ENCODE assay signal across 8 cellular contexts in genomic region chr2:126657636-126658315, GRCh38. TPM values are rescaled to one million over a fixed set of nuclear protein-coding genes. Genes with fewer than 3 reads are reported as not detected.
DNase-seq lines count a peak whose midpoint lies in the region; ATAC-seq and TF ChIP-seq lines count a peak whose summit lies in the region.

No MANE protein-coding gene starts in this region.

- H3K4me3 ChIP-seq in AG04450 (ENCODE audit: low read depth, low read length): peak overlapping the region; percentile 88
- peak overlapping the region; percentile 92 for H3K4me3 ChIP-seq in adipocyte (ENCODE audit: low read length)
- H3K4me3 ChIP-seq in right cardiac atrium (ENCODE audit: low read length): peak overlapping the region; percentile 89
- peak overlapping the region; percentile 65 to 93 (median 80) for H3K4me3 ChIP-seq in gastrocnemius medialis

- H3K4me1 ChIP-seq in adipocyte (ENCODE audit: control insufficient read depth, insufficient read depth, low read length): peaks cover 54% of the 10 kb centered on the region
- H3K4me1 ChIP-seq in right cardiac atrium (ENCODE audit: control insufficient read depth, insufficient read depth, low read length): peaks cover 22% of the 10 kb centered on the region
- peaks cover 63 to 70% of the 10 kb centered on the region in 2 donors for H3K4me1 ChIP-seq in gastrocnemius medialis

- TF ChIP-seq POLR2A in gastrocnemius medialis (IDR thresholded peaks at IDR 0.05): peak; percentile 71 to 72

- H3K36me3 ChIP-seq in adipocyte (ENCODE audit: control insufficient read depth, insufficient read depth, low read length, severe bottlenecking) (no peaks in the 10 kb centered on the region), gastrocnemius medialis (no peaks in the 10 kb centered on the region)

- intact Hi-C loops in right cardiac atrium (cut with DNase I): no loop called here
- intact Hi-C loops in gastrocnemius medialis (cut with DNase I; ENCODE audit: low total_unique reads): loop anchor here (10.0 kb wide), 1 partner anchor 757 kb away; the partner anchor contains the start of gene PROC

- no peaks in the 10 kb centered on the region; the same call in 1 of the 2 replicates for H3K9me3 ChIP-seq in AG04450 (ENCODE audit: control insufficient read depth, insufficient read depth, low read length)
- H3K9me3 ChIP-seq in adipocyte (ENCODE audit: control insufficient read depth, low read length): no peaks in the 10 kb centered on the region
- H3K9me3 ChIP-seq in right cardiac atrium (ENCODE audit: control insufficient read depth, low read length): no peaks in the 10 kb centered on the region
- H3K9me3 ChIP-seq in gastrocnemius medialis: no peaks in the 10 kb centered on the region

- in situ Hi-C loops in SK-MEL-5 (cut with HindIII; ENCODE audit: low pct_unique_long_range_greater_than_20kb, low sequenced_read_pairs) (no loop called here), gastrocnemius medialis (cut with MboI; ENCODE audit: low sequenced_read_pairs in 4 of 4) (no loop called here)

- H3K9ac ChIP-seq in adipocyte (ENCODE audit: low read length): peak overlapping the region; percentile 98

- TF ChIP-seq CTCF in AG04450 (IDR thresholded peaks at IDR 0.05; ENCODE audit: low read depth, low read length) (no peak), gastrocnemius medialis (IDR thresholded peaks at IDR 0.05 in 4 of 5, conservative IDR thresholded peaks at IDR 0.05 in 1 of 5) (peak in 2 of 5 experiments; percentile 5 to 37)

- H3K27me3 ChIP-seq in AG04450 (ENCODE audit: control insufficient read depth, insufficient read depth, low read length) (no peaks in the 10 kb centered on the region), adipocyte (replicated peaks; ENCODE audit: control insufficient read depth, insufficient read depth, low read length) (no peaks in the 10 kb centered on the region), right cardiac atrium (ENCODE audit: control insufficient read depth, insufficient read depth) (no peaks in the 10 kb centered on the region), gastrocnemius medialis (no peaks in the 10 kb centered on the region)

- peak; percentile 48 for ATAC-seq in HG03280 (IDR thresholded peaks at IDR 0.05; ENCODE audit: unreplicated experiment)
- peak; percentile 79 to 89 for ATAC-seq in right cardiac atrium
- peak; percentile 75 to 79 for ATAC-seq in gastrocnemius medialis

- H3K27ac ChIP-seq in AG04450 (ENCODE audit: low read depth, low read length) (peak overlapping the region; percentile 100), right cardiac atrium (ENCODE audit: low read length) (peak overlapping the region; percentile 97), gastrocnemius medialis (peak overlapping the region; percentile 97 to 99 (median 99))

- CTCF ChIA-PET in AG04450 (lab: Charles Lee): no interaction called here

- DNase-seq in AG04450 (ENCODE audit: low read depth, low spot score): peak; percentile 98
- peak; percentile 71 for DNase-seq in GM19238 (ENCODE audit: insufficient read length, low spot score)
- DNase-seq in SK-MEL-5 (ENCODE audit: low read depth, low spot score): peak; percentile 70
- peak; percentile 97 for DNase-seq in adipocyte (ENCODE audit: low read depth)
- DNase-seq in right cardiac atrium: peak; percentile 87 to 90 (median 89)
- peak; percentile 87 to 95 for DNase-seq in gastrocnemius medialis
- DNase-seq in cerebellar cortex (ENCODE audit: low spot score): no peak

- WGBS in right cardiac atrium: 27% methylated on average over 14 of the region's 14 CpGs

- POLR2A ChIA-PET in AG04450 (lab: Yijun Ruan, JAX): interaction anchor here (0.8 to 1.9 kb wide), 7 partner anchors 17 to 357 kb away, joined by 3 to 13 read pairs (median 6); no protein-coding TSS in a partner anchor

RNA-seq across cellular contexts. Expression of gene GYPC, which starts 1.8 kb away (rescaled TPM):
- polyA plus RNA-seq in AG04450 (2011; rRNA removed) (146 and 183 TPM in 2 replicates), right cardiac atrium (113 TPM)
- polyA minus RNA-seq in AG04450 (2011; rRNA and poly(A)+ RNA removed): 99.1 and 132 TPM in 2 replicates
- total RNA-seq in SK-MEL-5 (2014; rRNA removed; shearing (Covaris generic)): 439 and 444 TPM in 2 replicates
- 260 and 299 TPM in 2 replicates for polyA plus RNA-seq in SK-MEL-5 (2015; cell fraction: cytosol; rRNA removed)
- polyA plus RNA-seq in SK-MEL-5 (2015; cell fraction: nucleus; rRNA removed): 46.9 and 49.4 TPM in 2 replicates
- total RNA-seq in right cardiac atrium (10 to 100 TPM; 83.2 to 98.1 (median 88.3) TPM), gastrocnemius medialis (10 to 100 TPM; 66.3 to 82.0 (median 71.9) TPM)
